Comparison of ENCODE assay signal across 12 cellular contexts in the genomic region with DNA sequence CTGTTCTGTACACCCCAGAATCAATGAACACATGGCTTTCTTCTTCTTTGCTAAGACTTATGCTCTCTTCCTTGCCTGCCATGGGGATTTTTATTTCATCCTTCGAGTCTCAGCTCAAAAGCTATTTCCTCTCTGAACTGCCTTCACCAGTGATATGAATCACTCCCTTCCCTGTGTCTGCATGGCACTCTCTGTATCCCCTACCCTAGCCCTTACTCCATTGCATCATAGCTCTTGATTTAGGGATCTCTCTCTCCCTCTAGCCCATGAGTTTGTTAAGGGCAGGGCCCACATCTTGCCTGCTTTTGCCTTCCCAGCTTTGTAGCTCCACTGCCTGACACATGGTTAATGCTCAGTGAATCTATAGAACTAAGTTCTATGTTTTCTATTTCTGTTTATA. TPM values are rescaled to one million over a fixed set of nuclear protein-coding genes. Genes with fewer than 3 reads are reported as not detected.
DNase-seq lines count a peak whose midpoint lies in the region; ATAC-seq and TF ChIP-seq lines count a peak whose summit lies in the region.
"Had no signal": no experiment of that assay in that cellular context is flagged by ENCODE, and none has a peak within 500 bp of the region (broad histone marks: within the 10 kb centered on the region; RNA-seq: fewer than 3 reads in every experiment).

No MANE protein-coding gene starts in this region.

- no peaks in the 10 kb centered on the region for H3K9me2 ChIP-seq in OCI-LY7 (ENCODE audit: insufficient read depth, low read length)

- peak; percentile 29 for ATAC-seq in stimulated activated effector memory CD8-positive, alpha-beta T cell treated with anti-CD3 and anti-CD28 coated beads, Interleukin-12 subunit alpha, Interleukin-12 subunit beta, amount 100 ng/mL, for 72 hours
- ATAC-seq: foreskin keratinocyte had no signal

- TF ChIP-seq POLR2A in adrenal gland (IDR thresholded peaks at IDR 0.05): no peak

- DNase-seq in NOMO-1 (lab: John Stamatoyannopoulos, UW; ENCODE audit: unreplicated experiment in 2 of 2) (peak; percentile 28 to 37), NOMO-1 treated with dmso at 0.1 percent for 144 hours (lab: John Stamatoyannopoulos, UW; ENCODE audit: unreplicated experiment) (no peak), OCI-LY7 (ENCODE audit: low spot score) (no peak), tibial artery (no peak), NCI-H146 treated with DMSO at 0.1 percent for 48 hours (lab: John Stamatoyannopoulos, UW; ENCODE audit: unreplicated experiment) (no peak), adrenal gland (no peak)
- no peak for DNase-seq in stimulated activated effector memory CD8-positive, alpha-beta T cell treated with anti-CD3 and anti-CD28 coated beads, Interleukin-12 subunit alpha, Interleukin-12 subunit beta, amount 100 ng/mL, for 72 hours (ENCODE audit: low spot score in 2 of 2)
- DNase-seq: foreskin keratinocyte, T-helper 9 cell had no signal

- BruUV-seq in OCI-LY7 (replicated peaks; lab: Mats Ljungman, UMichigan): no TSS peak

- H3K4me2 ChIP-seq in OCI-LY7 (ENCODE audit: low read length): peak overlapping the region; percentile 49

- no peaks in the 10 kb centered on the region for H3K27me3 ChIP-seq in tibial artery
- peaks cover 5% of the 10 kb centered on the region for H3K27me3 ChIP-seq in adrenal gland
- H3K27me3 ChIP-seq: foreskin keratinocyte had no signal

- intact Hi-C loops in OCI-LY7 (cut with micrococcal nuclease; ENCODE audit: unreplicated experiment): no loop called here
- intact Hi-C loops in dendritic cell treated with granulocyte-macrophage colony-stimulating factor and Interleukin-4, amounts not matched to agents 40 ng/mL and 50 ng/mL, for 4 days (cut with micrococcal nuclease): loop anchor here (2.0 kb wide), 1 partner anchor 20 kb away; no protein-coding TSS in a partner anchor
- intact Hi-C loops in tibial artery (cut with DNase I; ENCODE audit: low total_unique reads): no loop called here
- intact Hi-C loops in adrenal gland (cut with DNase I): no loop called here

- H3K27ac ChIP-seq in OCI-LY7 (ENCODE audit: low read depth, low read length, poor library complexity, severe bottlenecking) (no peak overlapping the region), tibial artery (peak overlapping the region in 1 of 2 donors; percentile 38), adrenal gland (peak overlapping the region in 1 of 5 donors; percentile 20)
- H3K27ac ChIP-seq: 22Rv1, foreskin keratinocyte had no signal

- no peaks in the 10 kb centered on the region for H3K9me3 Mint-ChIP-seq in dendritic cell treated with granulocyte-macrophage colony-stimulating factor and Interleukin-4, amounts not matched to agents 40 ng/mL and 50 ng/mL, for 4 days
- H3K9me3 Mint-ChIP-seq in stimulated activated effector memory CD8-positive, alpha-beta T cell treated with anti-CD3 and anti-CD28 coated beads, Interleukin-12 subunit alpha, Interleukin-12 subunit beta, amount 100 ng/mL, for 72 hours: peaks cover 3% of the 10 kb centered on the region

- POLR2A ChIA-PET in OCI-LY7 (lab: Charles Lee): interaction anchor here (0.7 to 0.9 kb wide), 3 partner anchors 15 to 35 kb away, joined by 3 to 5 read pairs (median 3); partner anchors contain the start of gene DOCK11

- H3K27me3 Mint-ChIP-seq in dendritic cell treated with granulocyte-macrophage colony-stimulating factor and Interleukin-4, amounts not matched to agents 40 ng/mL and 50 ng/mL, for 4 days: no peaks in the 10 kb centered on the region

- H2AFZ ChIP-seq in OCI-LY7 (ENCODE audit: low read length): no peak overlapping the region

- H3K79me2 ChIP-seq in OCI-LY7 (ENCODE audit: insufficient read depth, low read depth, low read length): peaks cover 8% of the 10 kb centered on the region; the same call in 1 of the 2 replicates

- H3K4me3 ChIP-seq in OCI-LY7 (ENCODE audit: low read depth, low read length, poor library complexity, severe bottlenecking) (no peak overlapping the region), tibial artery (no peak overlapping the region), adrenal gland (no peak overlapping the region)

- peak overlapping the region; percentile 84 for H3K27ac Mint-ChIP-seq in dendritic cell treated with granulocyte-macrophage colony-stimulating factor and Interleukin-4, amounts not matched to agents 40 ng/mL and 50 ng/mL, for 4 days
- H3K27ac Mint-ChIP-seq in stimulated activated effector memory CD8-positive, alpha-beta T cell treated with anti-CD3 and anti-CD28 coated beads, Interleukin-12 subunit alpha, Interleukin-12 subunit beta, amount 100 ng/mL, for 72 hours: peak overlapping the region; percentile 89
- H3K27ac Mint-ChIP-seq: mesothelial cell of epicardium had no signal

- H3K4me3 Mint-ChIP-seq in dendritic cell treated with granulocyte-macrophage colony-stimulating factor and Interleukin-4, amounts not matched to agents 40 ng/mL and 50 ng/mL, for 4 days: no peak overlapping the region
- H3K4me3 Mint-ChIP-seq in stimulated activated effector memory CD8-positive, alpha-beta T cell treated with anti-CD3 and anti-CD28 coated beads, Interleukin-12 subunit alpha, Interleukin-12 subunit beta, amount 100 ng/mL, for 72 hours: peak overlapping the region; percentile 72
- H3K4me3 Mint-ChIP-seq: mesothelial cell of epicardium had no signal

- no peaks in the 10 kb centered on the region for H4K20me1 ChIP-seq in OCI-LY7 (ENCODE audit: insufficient read depth, low read length)

- no peaks in the 10 kb centered on the region for H3K36me3 ChIP-seq in OCI-LY7 (ENCODE audit: insufficient read depth, low read length)
- H3K36me3 ChIP-seq in tibial artery: no peaks in the 10 kb centered on the region
- no peaks in the 10 kb centered on the region for H3K36me3 ChIP-seq in adrenal gland (replicated peaks in 1 of 2)

- CTCF ChIA-PET in OCI-LY7 (lab: Charles Lee; ENCODE audit: unreplicated experiment): no interaction called here

- H3K36me3 Mint-ChIP-seq in dendritic cell treated with granulocyte-macrophage colony-stimulating factor and Interleukin-4, amounts not matched to agents 40 ng/mL and 50 ng/mL, for 4 days (ENCODE audit: low read depth): peaks cover 13% of the 10 kb centered on the region
- peaks cover 17% of the 10 kb centered on the region for H3K36me3 Mint-ChIP-seq in stimulated activated effector memory CD8-positive, alpha-beta T cell treated with anti-CD3 and anti-CD28 coated beads, Interleukin-12 subunit alpha, Interleukin-12 subunit beta, amount 100 ng/mL, for 72 hours

- 37 to 46% (median 42%) methylated on average over 1 of the region's 1 CpG for WGBS in adrenal gland, 4 donors

- no peaks in the 10 kb centered on the region for H3K9me3 ChIP-seq in OCI-LY7 (ENCODE audit: low read length)
- no peaks in the 10 kb centered on the region for H3K9me3 ChIP-seq in tibial artery
- no peaks in the 10 kb centered on the region for H3K9me3 ChIP-seq in adrenal gland (replicated peaks in 1 of 3)

- peaks cover 46% of the 10 kb centered on the region for H3K4me1 Mint-ChIP-seq in dendritic cell treated with granulocyte-macrophage colony-stimulating factor and Interleukin-4, amounts not matched to agents 40 ng/mL and 50 ng/mL, for 4 days (ENCODE audit: low read depth)
- peaks cover 64% of the 10 kb centered on the region for H3K4me1 Mint-ChIP-seq in stimulated activated effector memory CD8-positive, alpha-beta T cell treated with anti-CD3 and anti-CD28 coated beads, Interleukin-12 subunit alpha, Interleukin-12 subunit beta, amount 100 ng/mL, for 72 hours

- no peak for TF ChIP-seq CTCF in OCI-LY7 (conservative IDR thresholded peaks at IDR 0.05; ENCODE audit: low read length)
- no peak for TF ChIP-seq CTCF in tibial artery (IDR thresholded peaks at IDR 0.05)
- TF ChIP-seq CTCF in adrenal gland (IDR thresholded peaks at IDR 0.05): no peak

- peaks cover 23% of the 10 kb centered on the region for H3K4me1 ChIP-seq in OCI-LY7 (ENCODE audit: insufficient read depth, low read length, poor library complexity, severe bottlenecking)
- peaks cover 0 to 48% (median 3%) of the 10 kb centered on the region in 4 donors for H3K4me1 ChIP-seq in tibial artery
- H3K4me1 ChIP-seq in adrenal gland (replicated peaks in 1 of 2): no peaks in the 10 kb centered on the region
- H3K4me1 ChIP-seq: foreskin keratinocyte had no signal

RNA-seq across cellular contexts. Expression of gene DOCK11, which starts 34.9 kb away (rescaled TPM):
- 24.9 and 27.0 TPM in 2 replicates for total RNA-seq in OCI-LY7 (2014; rRNA removed; shearing (Covaris generic))
- total RNA-seq in OCI-LY7 (2022) (34.7 and 37.1 TPM in 2 replicates), adrenal gland (10 to 100 TPM in 7 of 8 donors, 1 to 10 TPM in 1; 4.8 to 28.1 (median 12.5) TPM)
- 10 to 100 TPM in 2 of 3 donors, 1 to 10 TPM in 1; 7.8 to 18.3 (median 15.5) TPM for polyA plus RNA-seq in adrenal gland

Comparison
In these comparisons a context has a peak if more than half of its experiments do, and no peak if none do; other contexts are left out.
1. DNase-seq: peak in NOMO-1 (2 of 2); none in NOMO-1 treated with dmso at 0.1 percent for 144 hours (single experiment), OCI-LY7 (single experiment), stimulated activated effector memory CD8-positive, alpha-beta T cell treated with anti-CD3 and anti-CD28 coated beads, Interleukin-12 subunit alpha, Interleukin-12 subunit beta, amount 100 ng/mL, for 72 hours (0 of 2), tibial artery (0 of 2), NCI-H146 treated with DMSO at 0.1 percent for 48 hours (single experiment) and adrenal gland (0 of 7).